30 cellular contexts compared by ENCODE assay signal in genomic region chr20:53345536-53346070, GRCh38.
"Had no signal": no experiment of that assay in that cellular context is flagged by ENCODE, and none has a peak within 500 bp of the region (broad histone marks: within the 10 kb centered on the region; RNA-seq: fewer than 3 reads in every experiment).

No MANE protein-coding gene starts in this region.

- H3K4me3 ChIP-seq: body of pancreas, breast epithelium, SJCRH30, SK-N-MC had no signal

- H3K27me3 ChIP-seq: body of pancreas, breast epithelium had no signal

- DNase-seq: activated CD4-positive, alpha-beta T cell treated with anti-CD3 and anti-CD28 coated beads, Interleukin-2, amount 10 ng/mL, durations not matched to agents 24 days and 14 days; activated CD4-positive, alpha-beta T cell treated with anti-CD3 and anti-CD28 coated beads, Interleukin-2, amount 50 U/mL, for 4 hours; activated CD8-positive, alpha-beta T cell treated with anti-CD3 and anti-CD28 coated beads for 36 hours; activated effector memory CD4-positive, alpha-beta T cell treated with anti-CD3 and anti-CD28 coated beads, Interleukin-2, amount 50 U/mL, for 16 hours; activated naive CD4-positive, alpha-beta T cell; activated naive CD4-positive, alpha-beta T cell treated with anti-CD3 and anti-CD28 coated beads, Interleukin-2, amount 50 U/mL, for 16 hours; activated naive CD8-positive, alpha-beta T cell treated with anti-CD3 and anti-CD28 coated beads for 36 hours; activated T-cell treated with anti-CD3 and anti-CD28 coated beads, Interleukin-2, amount 50 U/mL, for 1 hour; activated T-cell treated with anti-CD3 and anti-CD28 coated beads, Interleukin-2, amount 50 U/mL, for 72 hours; amniotic stem cell; aorta; body of pancreas; NCI-H1092 treated with DMSO at 0.1 percent for 48 hours; NCI-H1417; NCI-H146; NCI-H187; NCI-H2029 treated with DMSO at 0.1 percent for 48 hours; NCI-H2107; NCI-H2171; NCI-H510A; NCI-H526; NCI-H748 treated with DMSO at 0.1 percent for 48 hours; NK-92 treated with Interleukin-12 subunit alpha and Interleukin-12 subunit beta, amount 100 ng/mL, for 24 hours; SHP77; SJCRH30 had no signal

- H3K9me3 ChIP-seq: body of pancreas, SJCRH30 had no signal

- H3K4me2 ChIP-seq: KMS-11 had no signal

- H3K27ac ChIP-seq: body of pancreas, breast epithelium, KMS-11, SJCRH30, SK-N-MC had no signal

- H3K36me3 ChIP-seq: breast epithelium, SJCRH30 had no signal

- ATAC-seq: activated CD8-positive, alpha-beta T cell treated with anti-CD3 and anti-CD28 coated beads for 36 hours; activated T-cell treated with anti-CD3 and anti-CD28 coated beads, Interleukin-2, amount 50 U/mL, for 72 hours; activated T-helper 17 cell treated with anti-CD3 and anti-CD28 coated beads, Interleukin-2, amount 50 U/mL, for 72 hours; body of pancreas had no signal

- H3K4me1 ChIP-seq: breast epithelium, SJCRH30 had no signal

- FAIRE-seq: TTC549 had no signal

- H3K9ac ChIP-seq: KMS-11 had no signal
